ENCODE assay signal across 14 cellular contexts in genomic region chr16:50626868-50627267, GRCh38. TPM values are rescaled to one million over a fixed set of nuclear protein-coding genes. Genes with fewer than 3 reads are reported as not detected.
DNase-seq lines count a peak whose midpoint lies in the region; ATAC-seq and TF ChIP-seq lines count a peak whose summit lies in the region.
"Had no signal": no experiment of that assay in that cellular context is flagged by ENCODE, and none has a peak within 500 bp of the region (broad histone marks: within the 10 kb centered on the region; RNA-seq: fewer than 3 reads in every experiment).

No MANE protein-coding gene starts in this region.

- CTCF ChIA-PET in T-cell (lab: Charles Lee): interaction anchor here in 1 of 2 donors (0.9 kb wide), 1 partner anchor 8 kb away, joined by 3 read pairs; no protein-coding TSS in a partner anchor

- peaks cover 50% of the 10 kb centered on the region for H3K4me1 Mint-ChIP-seq in activated naive CD4-positive, alpha-beta T cell treated with anti-CD3 and anti-CD28 coated beads, Interleukin-2, amount 50 U/mL, for 24 hours
- peaks cover 46 to 52% (median 47%) of the 10 kb centered on the region in 3 donors for H3K4me1 Mint-ChIP-seq in T-cell
- H3K4me1 Mint-ChIP-seq: neural crest cell had no signal

- H3K9me3 ChIP-seq in gastroesophageal sphincter: no peaks in the 10 kb centered on the region
- no peaks in the 10 kb centered on the region for H3K9me3 ChIP-seq in tibial artery
- H3K9me3 ChIP-seq: right lobe of liver had no signal

- no peak for DNase-seq in activated naive CD4-positive, alpha-beta T cell treated with Interleukin-2 at 50 U/mL for 16 hours
- DNase-seq in T-cell: peak in 2 of 34 experiments; percentile 7 to 10
- no peak for DNase-seq in tibial artery
- DNase-seq: cerebellar nuclear complex, right lobe of liver, SHP77 treated with DMSO at 0.1 percent for 48 hours had no signal

- peak overlapping the region; percentile 73 for H3K4me3 Mint-ChIP-seq in activated naive CD4-positive, alpha-beta T cell treated with anti-CD3 and anti-CD28 coated beads, Interleukin-2, amount 50 U/mL, for 24 hours
- peak overlapping the region; percentile 2 to 76 (median 64) for H3K4me3 Mint-ChIP-seq in T-cell
- H3K4me3 Mint-ChIP-seq: neural crest cell had no signal

- TF ChIP-seq CTCF in gastroesophageal sphincter (IDR thresholded peaks at IDR 0.05) (no peak), tibial artery (IDR thresholded peaks at IDR 0.05) (no peak)

- intact Hi-C loops in tibial artery (cut with DNase I; ENCODE audit: low total_unique reads): no loop called here

- H3K36me3 ChIP-seq in gastroesophageal sphincter: peaks cover 0 to 54% of the 10 kb centered on the region in 2 donors
- peaks cover 40 to 58% (median 44%) of the 10 kb centered on the region in 3 donors for H3K36me3 ChIP-seq in tibial artery
- H3K36me3 ChIP-seq: right lobe of liver had no signal

- TF ChIP-seq EP300 in gastroesophageal sphincter (IDR thresholded peaks at IDR 0.05): no peak

- H3K27ac Mint-ChIP-seq in activated naive CD4-positive, alpha-beta T cell treated with anti-CD3 and anti-CD28 coated beads, Interleukin-2, amount 50 U/mL, for 24 hours: peak overlapping the region; percentile 79
- H3K27ac Mint-ChIP-seq in T-cell: peak overlapping the region; percentile 84 to 87

- peak overlapping the region in 3 of 4 donors; percentile 62 to 72 (median 62) for H3K27ac ChIP-seq in gastroesophageal sphincter
- H3K27ac ChIP-seq in tibial artery: peak overlapping the region; percentile 47 to 62
- H3K27ac ChIP-seq: foreskin keratinocyte, right lobe of liver had no signal

- no peak for TF ChIP-seq POLR2A in gastroesophageal sphincter (IDR thresholded peaks at IDR 0.05)

- H3K27me3 ChIP-seq in gastroesophageal sphincter: no peaks in the 10 kb centered on the region
- H3K27me3 ChIP-seq in tibial artery: no peaks in the 10 kb centered on the region
- H3K27me3 ChIP-seq: foreskin keratinocyte, right lobe of liver had no signal

- ATAC-seq in T-cell (replicated peaks in 1 of 4) (peak; percentile 21 to 63 (median 56)), gastroesophageal sphincter (no peak), HG03139 (IDR thresholded peaks at IDR 0.05; ENCODE audit: unreplicated experiment) (no peak), HG02571 (IDR thresholded peaks at IDR 0.05; ENCODE audit: unreplicated experiment) (no peak), HG02763 (IDR thresholded peaks at IDR 0.05; ENCODE audit: unreplicated experiment) (no peak)

- no peaks in the 10 kb centered on the region for H3K27me3 Mint-ChIP-seq in activated naive CD4-positive, alpha-beta T cell treated with anti-CD3 and anti-CD28 coated beads, Interleukin-2, amount 50 U/mL, for 24 hours
- H3K27me3 Mint-ChIP-seq in T-cell: no peaks in the 10 kb centered on the region

- 45 to 46% methylated on average over 3 of the region's 4 CpGs for WGBS in gastroesophageal sphincter (ENCODE audit: low coverage in 1 of 2), 2 donors

- H3K36me3 Mint-ChIP-seq in activated naive CD4-positive, alpha-beta T cell treated with anti-CD3 and anti-CD28 coated beads, Interleukin-2, amount 50 U/mL, for 24 hours: peaks cover 6% of the 10 kb centered on the region
- H3K36me3 Mint-ChIP-seq in T-cell: peaks cover 10% of the 10 kb centered on the region

- POLR2A ChIA-PET in T-cell (lab: Charles Lee): interaction anchor here in 1 of 2 donors (0.6 kb wide), 1 partner anchor 258 kb away, joined by 6 read pairs; the partner anchor contains the start of gene BRD7

- peaks cover 0 to 46% (median 12%) of the 10 kb centered on the region in 3 donors for H3K4me1 ChIP-seq in gastroesophageal sphincter
- H3K4me1 ChIP-seq in tibial artery: peaks cover 0 to 32% (median 17%) of the 10 kb centered on the region in 4 donors
- H3K4me1 ChIP-seq: foreskin keratinocyte, right lobe of liver had no signal

- H3K4me3 ChIP-seq in gastroesophageal sphincter: no peak overlapping the region
- H3K4me3 ChIP-seq in tibial artery: no peak overlapping the region
- H3K4me3 ChIP-seq: right lobe of liver had no signal

- no peaks in the 10 kb centered on the region for H3K9me3 Mint-ChIP-seq in activated naive CD4-positive, alpha-beta T cell treated with anti-CD3 and anti-CD28 coated beads, Interleukin-2, amount 50 U/mL, for 24 hours
- no peaks in the 10 kb centered on the region for H3K9me3 Mint-ChIP-seq in T-cell
- H3K9me3 Mint-ChIP-seq: neural crest cell had no signal

RNA-seq across cellular contexts. Expression of gene SNX20, which starts 54.2 kb away (rescaled TPM):
- total RNA-seq in T-cell (10 to 100 TPM; 38.8 to 85.2 (median 69.6) TPM), gastroesophageal sphincter (1 to 10 TPM in 3 of 4 donors, under 1 TPM in 1; 0.84 to 1.8 (median 1.0) TPM)
- total RNA-seq: foreskin keratinocyte, H4, neural crest cell had no signal

Comparison
In these comparisons a context has a peak if more than half of its experiments do, and no peak if none do; other contexts are left out.
1. ATAC-seq: peak in T-cell (4 of 4); none in gastroesophageal sphincter (single experiment), HG03139 (single experiment), HG02571 (single experiment) and HG02763 (single experiment).
2. RNA of gene SNX20, which starts 54.2 kb away (total RNA-seq): 38.8 to 85.2 TPM in T-cell; 0.84 to 1.8 TPM in gastroesophageal sphincter; every median in the first group is over 10 times any median in the second.